Comparison of ENCODE assay signal across 15 cellular contexts in genomic region chr9:20608582-20608981, GRCh38.
"Had no signal": no experiment of that assay in that cellular context is flagged by ENCODE, and none has a peak within 500 bp of the region (broad histone marks: within the 10 kb centered on the region; RNA-seq: fewer than 3 reads in every experiment).

No MANE protein-coding gene starts in this region.

- H3K4me3 Mint-ChIP-seq: naive B cell; stimulated activated naive B cell treated with anti-CD40 and anti-IgM and Interleukin-4, amounts not matched to agents 10 μg/mL and 1 μg/mL and 100 μg/mL, for 72 hours; T-helper 1 cell treated with Interleukin-12 subunit alpha and Interleukin-12 subunit beta and Interleukin-4 antibody, amounts not matched to agents 30 μg/mL and 1 μg/mL, for 36 hours; WTC11 had no signal

- H3K4me3 ChIP-seq: adrenal gland, dorsolateral prefrontal cortex, gastrocnemius medialis, transverse colon had no signal

- H3K36me3 Mint-ChIP-seq: naive B cell; stimulated activated naive B cell treated with anti-CD40 and anti-IgM and Interleukin-4, amounts not matched to agents 10 μg/mL and 1 μg/mL and 100 μg/mL, for 72 hours; WTC11 had no signal

- H3K27ac Mint-ChIP-seq: naive B cell; stimulated activated naive B cell treated with anti-CD40 and anti-IgM and Interleukin-4, amounts not matched to agents 10 μg/mL and 1 μg/mL and 100 μg/mL, for 72 hours; T-helper 1 cell treated with Interleukin-12 subunit alpha and Interleukin-12 subunit beta and Interleukin-4 antibody, amounts not matched to agents 30 μg/mL and 1 μg/mL, for 36 hours; WTC11 had no signal

- H3K36me3 ChIP-seq: adrenal gland, gastrocnemius medialis, transverse colon had no signal

- H3K9me3 Mint-ChIP-seq: naive B cell; stimulated activated naive B cell treated with anti-CD40 and anti-IgM and Interleukin-4, amounts not matched to agents 10 μg/mL and 1 μg/mL and 100 μg/mL, for 72 hours; T-helper 1 cell treated with Interleukin-12 subunit alpha and Interleukin-12 subunit beta and Interleukin-4 antibody, amounts not matched to agents 30 μg/mL and 1 μg/mL, for 36 hours; WTC11 had no signal

- H3K9me3 ChIP-seq: adrenal gland, gastrocnemius medialis, transverse colon had no signal

- H3K27me3 ChIP-seq: adrenal gland, dorsolateral prefrontal cortex, gastrocnemius medialis, transverse colon had no signal

- DNase-seq: activated CD4-positive, alpha-beta T cell treated with anti-CD3 and anti-CD28 coated beads, Interleukin-2, amount 50 U/mL, for 1 hour; adrenal gland; dorsolateral prefrontal cortex; erythroblast; gastrocnemius medialis; naive B cell; posterior cingulate gyrus; retina; stimulated activated CD4-positive, alpha-beta T cell treated with anti-CD3 and anti-CD28 coated beads, Interleukin-4, amount 100 ng/mL, for 1 hour; stimulated activated naive B cell treated with anti-CD40 and anti-IgM and Interleukin-4, amounts not matched to agents 10 μg/mL and 1 μg/mL and 100 μg/mL, for 72 hours; substantia nigra; transverse colon had no signal

- H3K27ac ChIP-seq: adrenal gland, dorsolateral prefrontal cortex, gastrocnemius medialis, transverse colon had no signal

- ATAC-seq: gastrocnemius medialis; left lobe of liver; stimulated activated naive B cell treated with anti-CD40 and anti-IgM and Interleukin-4, amounts not matched to agents 10 μg/mL and 1 μg/mL and 100 μg/mL, for 72 hours; WTC11 had no signal
